In genomic region chr22:41551882-41552582, GRCh38 we compare ENCODE assay signal across 15 cellular contexts. TPM values are rescaled to one million over a fixed set of nuclear protein-coding genes. Genes with fewer than 3 reads are reported as not detected.
DNase-seq lines count a peak whose midpoint lies in the region; ATAC-seq, FAIRE-seq and TF ChIP-seq lines count a peak whose summit lies in the region.
"Had no signal": no experiment of that assay in that cellular context is flagged by ENCODE, and none has a peak within 500 bp of the region (broad histone marks: within the 10 kb centered on the region; RNA-seq: fewer than 3 reads in every experiment).

No MANE protein-coding gene starts in this region.

- H3K9ac ChIP-seq in IMR-90 (ENCODE audit: low read depth, low read length) (no peak overlapping the region), OCI-LY1 (ENCODE audit: low read length) (no peak overlapping the region; the same call in 1 of the 2 replicates)

- no peak overlapping the region for H3K4ac ChIP-seq in IMR-90 (ENCODE audit: low read depth, low read length)

- no peaks in the 10 kb centered on the region for H3K9me3 ChIP-seq in IMR-90 (ENCODE audit: control insufficient read depth, insufficient read depth, low read length)
- no peaks in the 10 kb centered on the region for H3K9me3 ChIP-seq in OCI-LY1 (ENCODE audit: low read length)
- H3K9me3 ChIP-seq: BE2C had no signal

- H3K27me3 Mint-ChIP-seq in glutamatergic neuron (ENCODE audit: unreplicated experiment) = peaks cover 6% of the 10 kb centered on the region
- no peaks in the 10 kb centered on the region for H3K27me3 Mint-ChIP-seq in progenitor cell of endocrine pancreas

- no peak overlapping the region for H3K14ac ChIP-seq in IMR-90 (replicated peaks; ENCODE audit: low read depth, low read length)

- H4K5ac ChIP-seq in IMR-90 (ENCODE audit: low read depth, low read length) = no peak overlapping the region

- no peak overlapping the region for H2BK20ac ChIP-seq in IMR-90 (ENCODE audit: low read depth, low read length)

- no peak overlapping the region for H3K18ac ChIP-seq in IMR-90 (ENCODE audit: low read depth, low read length)

- no peak for FAIRE-seq in frontal cortex (lab: Jason Lieb, UNC)

- H3K36me3 ChIP-seq in IMR-90 (ENCODE audit: control insufficient read depth, insufficient read depth, low read length) (no peaks in the 10 kb centered on the region), OCI-LY1 (ENCODE audit: insufficient read depth, low read length) (no peaks in the 10 kb centered on the region)
- H3K36me3 ChIP-seq: BE2C had no signal

- no peaks in the 10 kb centered on the region for H3K9me2 ChIP-seq in OCI-LY1 (ENCODE audit: low read depth, low read length)

- dilution Hi-C loops in IMR-90 (cut with HindIII; ENCODE audit: low sequenced_read_pairs, unreplicated experiment) = no loop called here

- H3K9me1 ChIP-seq in IMR-90 (ENCODE audit: insufficient read depth, low read length) = peaks cover 16% of the 10 kb centered on the region

- no peaks in the 10 kb centered on the region for H3K79me2 ChIP-seq in OCI-LY1 (ENCODE audit: insufficient read depth, low read length)

- no TSS peak for BruUV-seq in IMR-90 (replicated peaks; lab: Mats Ljungman, UMichigan)

- POLR2A ChIA-PET in IMR-90 (lab: Charles Lee; ENCODE audit: unreplicated experiment) = no interaction called here

- H2BK5ac ChIP-seq in IMR-90 (ENCODE audit: low read depth, low read length, poor library complexity, severe bottlenecking) = no peak overlapping the region

- peak overlapping the region; percentile 18 for H3K4me3 Mint-ChIP-seq in glutamatergic neuron (ENCODE audit: unreplicated experiment)
- H3K4me3 Mint-ChIP-seq in progenitor cell of endocrine pancreas (ENCODE audit: low read depth) = no peak overlapping the region
- H3K4me3 Mint-ChIP-seq: CD4-positive, alpha-beta memory T cell; H9 had no signal

- WGBS in IMR-90 (ENCODE audit: extremely low coverage in 2 of 2, insufficient read length in 1 of 2), 2 experiments = 25% methylated on average over 3 of the region's 11 CpGs; no CpG with 5 or more reads in 1 of the 2 experiments

- no peak for ATAC-seq in IMR-90 (ENCODE audit: low read depth)
- ATAC-seq in GM18873 (IDR thresholded peaks at IDR 0.05; ENCODE audit: low FRiP score, unreplicated experiment) = no peak

- no peak overlapping the region for H3K56ac ChIP-seq in IMR-90 (ENCODE audit: extremely low read depth, insufficient read depth, low read length)

- H3F3A ChIP-seq in OCI-LY1 (ENCODE audit: insufficient read depth, low read length) = no peaks in the 10 kb centered on the region

- H2AK9ac ChIP-seq in IMR-90 (replicated peaks; ENCODE audit: low read depth, low read length, poor library complexity) = no peak overlapping the region

- H4K91ac ChIP-seq in IMR-90 (ENCODE audit: insufficient read depth, low read depth, low read length) = no peak overlapping the region

- peaks cover 11% of the 10 kb centered on the region for H3K4me1 Mint-ChIP-seq in glutamatergic neuron (ENCODE audit: low read depth, unreplicated experiment)
- H3K4me1 Mint-ChIP-seq in progenitor cell of endocrine pancreas (ENCODE audit: low read depth) = peaks cover 6% of the 10 kb centered on the region
- H3K4me1 Mint-ChIP-seq: CD4-positive, alpha-beta memory T cell had no signal

- no peak for DNase-seq in IMR-90
- no peak for DNase-seq in glutamatergic neuron
- no peak for DNase-seq in progenitor cell of endocrine pancreas (ENCODE audit: low spot score, unreplicated experiment)
- no peak for DNase-seq in NCI-H2171 (lab: John Stamatoyannopoulos, UW)
- DNase-seq in frontal cortex (ENCODE audit: low spot score in 2 of 2) = no peak
- DNase-seq: BE2C; CD4-positive, alpha-beta memory T cell; DMS 273 treated with DMSO at 0.1 percent for 48 hours; H9; NCI-H1930; NCI-H510A had no signal

- no peak overlapping the region for H2BK15ac ChIP-seq in IMR-90 (ENCODE audit: low read depth, low read length)

- H4K8ac ChIP-seq in IMR-90 (ENCODE audit: low read depth in 2 of 2, low read length in 2 of 2) = no peak overlapping the region

- no peak for TF ChIP-seq CTCF in IMR-90 (conservative IDR thresholded peaks at IDR 0.05; ENCODE audit: low read depth, low read length)
- TF ChIP-seq CTCF in OCI-LY1 (IDR thresholded peaks at IDR 0.05; ENCODE audit: low read length) = no peak
- TF ChIP-seq CTCF in glutamatergic neuron (IDR thresholded peaks at IDR 0.05; ENCODE audit: partially characterized antibody, unreplicated experiment) = no peak
- TF ChIP-seq CTCF in progenitor cell of endocrine pancreas (IDR thresholded peaks at IDR 0.05; ENCODE audit: unreplicated experiment) = no peak

- no peak overlapping the region for H3K23ac ChIP-seq in IMR-90 (ENCODE audit: low read depth, low read length)

- no peak for TF ChIP-seq RAD21 in IMR-90 (IDR thresholded peaks at IDR 0.05; ENCODE audit: low read length)

- peak overlapping the region; percentile 80; the same call in 1 of the 2 replicates for H2AK5ac ChIP-seq in IMR-90 (ENCODE audit: low read depth, low read length)

- CTCF ChIA-PET in IMR-90 (lab: Yijun Ruan, JAX) = no interaction called here

- TF ChIP-seq POLR2A in IMR-90 (IDR thresholded peaks at IDR 0.05; ENCODE audit: low read depth, low read length) = no peak

- intact Hi-C loops in IMR-90 (cut with micrococcal nuclease) = no loop called here

- H3K27me3 ChIP-seq in IMR-90 (ENCODE audit: control insufficient read depth, insufficient read depth, low read length) (no peaks in the 10 kb centered on the region), OCI-LY1 (ENCODE audit: insufficient read depth, low read length) (no peaks in the 10 kb centered on the region)
- H3K27me3 ChIP-seq: BE2C had no signal

- no peak overlapping the region for H3K4me2 ChIP-seq in IMR-90 (ENCODE audit: low read depth, low read length)
- peak overlapping the region; percentile 40; the same call in 1 of the 2 replicates for H3K4me2 ChIP-seq in OCI-LY1 (ENCODE audit: low read length)

- H2BK120ac ChIP-seq in IMR-90 (ENCODE audit: low read depth, low read length) = no peak overlapping the region

- H3K4me1 ChIP-seq in IMR-90 (ENCODE audit: control insufficient read depth, insufficient read depth, low read length) = peaks cover 13% of the 10 kb centered on the region
- H3K4me1 ChIP-seq in OCI-LY1 (ENCODE audit: insufficient read depth, low read length, severe bottlenecking) = peaks cover 5% of the 10 kb centered on the region

- H3K27ac Mint-ChIP-seq in glutamatergic neuron (ENCODE audit: unreplicated experiment) (no peak overlapping the region), progenitor cell of endocrine pancreas (peak overlapping the region; percentile 76)
- H3K27ac Mint-ChIP-seq: H9 had no signal

- H3K27ac ChIP-seq in IMR-90 (ENCODE audit: insufficient read depth, low read length) (no peak overlapping the region), OCI-LY1 (ENCODE audit: low read depth, low read length, poor library complexity, severe bottlenecking) (no peak overlapping the region)
- H3K27ac ChIP-seq: RWPE1 had no signal

- H2AFZ ChIP-seq in IMR-90 (replicated peaks; ENCODE audit: low read length, poor library complexity) (no peak overlapping the region), OCI-LY1 (ENCODE audit: low read length) (no peak overlapping the region)

- no peaks in the 10 kb centered on the region for H3K9me3 Mint-ChIP-seq in glutamatergic neuron (ENCODE audit: unreplicated experiment)
- no peaks in the 10 kb centered on the region for H3K9me3 Mint-ChIP-seq in progenitor cell of endocrine pancreas (ENCODE audit: low read depth)
- H3K9me3 Mint-ChIP-seq: CD4-positive, alpha-beta memory T cell; H9 had no signal

- H3K79me1 ChIP-seq in IMR-90 (ENCODE audit: low read depth in 1 of 2, low read length in 2 of 2) = peaks cover 0 to 10% of the 10 kb centered on the region in 2 experiments; a peak in 2 of 4 replicates

- H3K36me3 Mint-ChIP-seq in glutamatergic neuron (ENCODE audit: unreplicated experiment) (no peaks in the 10 kb centered on the region), progenitor cell of endocrine pancreas (ENCODE audit: insufficient read depth) (no peaks in the 10 kb centered on the region)
- H3K36me3 Mint-ChIP-seq: CD4-positive, alpha-beta memory T cell had no signal

- no peak overlapping the region for H3K4me3 ChIP-seq in IMR-90 (ENCODE audit: insufficient read depth, low read depth, low read length)
- H3K4me3 ChIP-seq in OCI-LY1 (ENCODE audit: low read depth, low read length, poor library complexity, severe bottlenecking) = no peak overlapping the region

- no peaks in the 10 kb centered on the region for H4K20me1 ChIP-seq in IMR-90 (ENCODE audit: insufficient read depth, low read length)
- no peaks in the 10 kb centered on the region for H4K20me1 ChIP-seq in OCI-LY1 (ENCODE audit: insufficient read depth, low read length)

- in situ Hi-C loops in IMR-90 (cut with MboI; ENCODE audit: low sequenced_read_pairs) = no loop called here

TF ChIP-seq in IMR-90, 13 proteins besides CTCF, POLR2A, EP300 and RAD21 (continues in another document):
- no peak for TF ChIP-seq RFX5 (IDR thresholded peaks at IDR 0.05; ENCODE audit: low read depth, low read length)
- TF ChIP-seq NFE2L2 (IDR thresholded peaks at IDR 0.05; ENCODE audit: low read depth, low read length) = no peak
- TF ChIP-seq BHLHE40 (IDR thresholded peaks at IDR 0.05; ENCODE audit: low read depth, low read length) = no peak
- no peak for TF ChIP-seq CEBPB (IDR thresholded peaks at IDR 0.05; ENCODE audit: low read depth, low read length)
- TF ChIP-seq CHD1 (IDR thresholded peaks at IDR 0.05; ENCODE audit: low read depth, low read length) = no peak
- TF ChIP-seq RCOR1 (IDR thresholded peaks at IDR 0.05; ENCODE audit: insufficient replicate concordance, low read length) = no peak
- TF ChIP-seq MAZ (IDR thresholded peaks at IDR 0.05; ENCODE audit: borderline replicate concordance, low read depth, low read length) = no peak

RNA-seq across cellular contexts. Expression of gene POLR3H, which starts 7.8 kb away (rescaled TPM):
- total RNA-seq in IMR-90 (2012; rRNA removed) (37.8 and 39.7 TPM in 2 replicates), glutamatergic neuron (ENCODE audit: unreplicated experiment) (24.6 TPM), progenitor cell of endocrine pancreas (43.5 and 44.1 TPM in 2 replicates), frontal cortex (24.1 TPM)
- 62.1 and 67.8 TPM in 2 replicates for polyA plus RNA-seq in IMR-90 (2012; rRNA removed)
- polyA plus RNA-seq in IMR-90 (2012; cell fraction: cytosol; rRNA removed) = 47.0 and 48.8 TPM in 2 replicates
- 34.7 and 48.2 TPM in 2 replicates for polyA plus RNA-seq in IMR-90 (2012; cell fraction: nucleus; rRNA removed; ENCODE audit: low replicate concordance)

RNA-seq across cellular contexts. Expression of gene CSDC2, which starts 8.8 kb away (rescaled TPM):
- 2.5 and 2.8 TPM in 2 replicates for total RNA-seq in IMR-90 (2012; rRNA removed)
- polyA plus RNA-seq in IMR-90 (2012; rRNA removed) = 23.1 and 26.3 TPM in 2 replicates
- polyA plus RNA-seq in IMR-90 (2012; cell fraction: cytosol; rRNA removed) = 13.8 and 28.0 TPM in 2 replicates
- polyA plus RNA-seq in IMR-90 (2012; cell fraction: nucleus; rRNA removed; ENCODE audit: low replicate concordance) = 55.2 and 128 TPM in 2 replicates
- total RNA-seq in glutamatergic neuron (ENCODE audit: unreplicated experiment) = 4.7 TPM
- total RNA-seq in progenitor cell of endocrine pancreas = 1.7 TPM in 2 replicates
- total RNA-seq in frontal cortex = 8.6 TPM
- total RNA-seq: CD4-positive, alpha-beta memory T cell; SK-MEL-5 had no signal
- polyA plus RNA-seq: CD4-positive, alpha-beta memory T cell had no signal

RNA-seq across cellular contexts. Expression of gene PMM1, which starts 37.6 kb away (rescaled TPM):
- 22.2 and 22.8 TPM in 2 replicates for total RNA-seq in IMR-90 (2012; rRNA removed)
- 92.8 and 103 TPM in 2 replicates for polyA plus RNA-seq in IMR-90 (2012; rRNA removed)
- polyA plus RNA-seq in IMR-90 (2012; cell fraction: cytosol; rRNA removed) = 118 and 174 TPM in 2 replicates
- polyA plus RNA-seq in IMR-90 (2012; cell fraction: nucleus; rRNA removed; ENCODE audit: low replicate concordance) = 167 and 222 TPM in 2 replicates
- 35.0 TPM for total RNA-seq in glutamatergic neuron (ENCODE audit: unreplicated experiment)
- 46.0 and 51.3 TPM in 2 replicates for total RNA-seq in progenitor cell of endocrine pancreas
- 16.3 TPM for total RNA-seq in frontal cortex
